Comparison of ENCODE assay signal across 9 cellular contexts in the genomic region with DNA sequence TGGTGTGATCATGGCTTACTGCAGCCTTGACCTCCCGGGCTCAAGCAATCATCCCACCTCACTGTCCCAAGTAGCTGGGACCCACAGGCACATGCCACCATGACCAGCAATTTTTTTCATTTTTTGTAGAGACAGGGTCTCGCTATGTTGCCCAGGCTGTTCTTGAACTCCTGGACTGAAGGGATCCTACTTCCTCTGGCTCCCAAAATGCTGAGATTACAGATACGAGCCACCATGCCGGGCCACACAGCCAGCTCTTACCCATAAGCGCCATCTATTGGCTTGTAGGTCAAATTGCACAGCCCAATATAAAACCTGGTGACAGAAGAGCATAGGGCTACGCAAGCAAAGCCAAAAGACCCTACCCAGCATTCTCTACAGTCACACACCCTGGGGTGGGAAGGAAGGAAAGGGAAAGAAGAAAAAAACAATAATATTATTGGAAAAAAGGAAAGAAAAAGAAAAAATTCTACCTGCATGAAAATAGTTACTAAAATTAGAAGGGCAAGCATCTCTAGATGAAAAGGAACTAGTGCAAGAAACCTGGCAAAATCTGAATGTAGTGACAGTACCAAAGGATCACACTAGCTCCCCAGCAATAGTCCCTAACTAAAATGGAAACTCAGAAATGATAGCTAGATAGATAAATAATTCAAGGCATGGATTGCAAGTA.
A peak's percentile ranks its signal among the peaks of the same experiment; 100 is the strongest.
DNase-seq lines count a peak whose midpoint lies in the region; ATAC-seq and TF ChIP-seq lines count a peak whose summit lies in the region.
"Had no signal": no experiment of that assay in that cellular context is flagged by ENCODE, and none has a peak within 500 bp of the region (broad histone marks: within the 10 kb centered on the region; RNA-seq: fewer than 3 reads in every experiment).

No MANE protein-coding gene starts in this region.

- TF ChIP-seq CTCF in AG09309 (IDR thresholded peaks at IDR 0.05; ENCODE audit: control insufficient read depth, insufficient read depth, low read depth, low read length, missing control alignments) (peak; percentile 89), GM12875 (IDR thresholded peaks at IDR 0.05; ENCODE audit: borderline replicate concordance, insufficient read depth, low read depth, low read length) (peak; percentile 73)

- H3K27me3 Mint-ChIP-seq in activated naive CD4-positive, alpha-beta T cell treated with anti-CD3 and anti-CD28 coated beads, Interleukin-2, amount 10 ng/mL, durations not matched to agents 7 days and 5 days = peaks cover 14% of the 10 kb centered on the region

- H3K4me3 ChIP-seq in AG09309 (ENCODE audit: control insufficient read depth, low read depth, low read length) = no peak overlapping the region
- no peak overlapping the region for H3K4me3 ChIP-seq in GM12875 (ENCODE audit: low read depth, low read length)

- ATAC-seq in HG02884 (IDR thresholded peaks at IDR 0.05; ENCODE audit: unreplicated experiment) = peak; percentile 89
- peak; percentile 50 for ATAC-seq in stimulated activated effector memory CD8-positive, alpha-beta T cell treated with anti-CD3 and anti-CD28 coated beads, Interleukin-12 subunit alpha, Interleukin-12 subunit beta, amount 100 ng/mL, for 72 hours

- DNase-seq in AG09309 (ENCODE audit: low read depth) (no peak), NCI-H345 (lab: John Stamatoyannopoulos, UW) (peak; percentile 54), iPS DF 19.7 (ENCODE audit: low read depth, low spot score) (peak; percentile 17)
- peak; percentile 38 for DNase-seq in activated naive CD4-positive, alpha-beta T cell treated with anti-CD3 and anti-CD28 coated beads, Interleukin-2, amount 10 ng/mL, durations not matched to agents 7 days and 5 days
- peak in 1 of 2 donors; percentile 56 for DNase-seq in stimulated activated effector memory CD8-positive, alpha-beta T cell treated with anti-CD3 and anti-CD28 coated beads, Interleukin-12 subunit alpha, Interleukin-12 subunit beta, amount 100 ng/mL, for 72 hours (ENCODE audit: low spot score in 2 of 2)
- no peak for DNase-seq in activated effector memory CD4-positive, alpha-beta T cell treated with Interleukin-2 at 50 U/mL for 16 hours
- DNase-seq: left cardiac atrium had no signal

- H3K4me1 Mint-ChIP-seq in activated naive CD4-positive, alpha-beta T cell treated with anti-CD3 and anti-CD28 coated beads, Interleukin-2, amount 10 ng/mL, durations not matched to agents 7 days and 5 days = no peaks in the 10 kb centered on the region
- no peaks in the 10 kb centered on the region for H3K4me1 Mint-ChIP-seq in stimulated activated effector memory CD8-positive, alpha-beta T cell treated with anti-CD3 and anti-CD28 coated beads, Interleukin-12 subunit alpha, Interleukin-12 subunit beta, amount 100 ng/mL, for 72 hours

- H3K36me3 Mint-ChIP-seq in activated naive CD4-positive, alpha-beta T cell treated with anti-CD3 and anti-CD28 coated beads, Interleukin-2, amount 10 ng/mL, durations not matched to agents 7 days and 5 days = no peaks in the 10 kb centered on the region
- H3K36me3 Mint-ChIP-seq in stimulated activated effector memory CD8-positive, alpha-beta T cell treated with anti-CD3 and anti-CD28 coated beads, Interleukin-12 subunit alpha, Interleukin-12 subunit beta, amount 100 ng/mL, for 72 hours = no peaks in the 10 kb centered on the region

- H3K27ac Mint-ChIP-seq in activated naive CD4-positive, alpha-beta T cell treated with anti-CD3 and anti-CD28 coated beads, Interleukin-2, amount 10 ng/mL, durations not matched to agents 7 days and 5 days = no peak overlapping the region
- no peak overlapping the region for H3K27ac Mint-ChIP-seq in stimulated activated effector memory CD8-positive, alpha-beta T cell treated with anti-CD3 and anti-CD28 coated beads, Interleukin-12 subunit alpha, Interleukin-12 subunit beta, amount 100 ng/mL, for 72 hours

- H3K4me3 Mint-ChIP-seq in activated naive CD4-positive, alpha-beta T cell treated with anti-CD3 and anti-CD28 coated beads, Interleukin-2, amount 10 ng/mL, durations not matched to agents 7 days and 5 days = no peak overlapping the region
- no peak overlapping the region for H3K4me3 Mint-ChIP-seq in stimulated activated effector memory CD8-positive, alpha-beta T cell treated with anti-CD3 and anti-CD28 coated beads, Interleukin-12 subunit alpha, Interleukin-12 subunit beta, amount 100 ng/mL, for 72 hours

- no peaks in the 10 kb centered on the region for H3K9me3 Mint-ChIP-seq in activated naive CD4-positive, alpha-beta T cell treated with anti-CD3 and anti-CD28 coated beads, Interleukin-2, amount 10 ng/mL, durations not matched to agents 7 days and 5 days
- no peaks in the 10 kb centered on the region for H3K9me3 Mint-ChIP-seq in stimulated activated effector memory CD8-positive, alpha-beta T cell treated with anti-CD3 and anti-CD28 coated beads, Interleukin-12 subunit alpha, Interleukin-12 subunit beta, amount 100 ng/mL, for 72 hours

- CTCF ChIA-PET in activated naive CD4-positive, alpha-beta T cell treated with anti-CD3 and anti-CD28 coated beads, Interleukin-2, amount 10 ng/mL, durations not matched to agents 7 days and 5 days (lab: Charles Lee) = interaction anchor here (0.6 to 3.6 kb wide), 17 partner anchors 9 to 557 kb away, joined by 3 to 31 read pairs (median 3); partner anchors contain the start of gene AMPH

Comparison
In these comparisons a context has a peak if more than half of its experiments do, and no peak if none do; other contexts are left out.
1. DNase-seq: peak in NCI-H345 (single experiment), activated naive CD4-positive, alpha-beta T cell treated with anti-CD3 and anti-CD28 coated beads, Interleukin-2, amount 10 ng/mL, durations not matched to agents 7 days and 5 days (single experiment) and iPS DF 19.7 (single experiment); none in AG09309 (single experiment) and activated effector memory CD4-positive, alpha-beta T cell treated with Interleukin-2 at 50 U/mL for 16 hours (single experiment).